In genomic region chr14:40368314-40368713, GRCh38 we compare ENCODE assay signal across 23 cellular contexts.
DNase-seq lines count a peak whose midpoint lies in the region; ATAC-seq and TF ChIP-seq lines count a peak whose summit lies in the region.
"Had no signal": no experiment of that assay in that cellular context is flagged by ENCODE, and none has a peak within 500 bp of the region (broad histone marks: within the 10 kb centered on the region; RNA-seq: fewer than 3 reads in every experiment).

No MANE protein-coding gene starts in this region.

- no peak for TF ChIP-seq CTCF in VCaP (conservative IDR thresholded peaks at IDR 0.05)

- peak; percentile 1 for DNase-seq in A172 (ENCODE audit: low spot score)
- DNase-seq in DMS53 treated with DMSO at 0.1 percent for 48 hours (lab: John Stamatoyannopoulos, UW; ENCODE audit: unreplicated experiment) = peak; percentile 25
- DNase-seq in NCI-H226 = peak; percentile 15
- no peak for DNase-seq in glomerular visceral epithelial cell (ENCODE audit: extremely low spot score)
- no peak for DNase-seq in GOT3 (lab: John Stamatoyannopoulos, UW)
- DNase-seq: activated CD4-positive, alpha-beta T cell treated with anti-CD3 and anti-CD28 coated beads for 36 hours; activated naive CD4-positive, alpha-beta T cell treated with anti-CD3 and anti-CD28 coated beads for 36 hours; activated T-cell treated with anti-CD3 and anti-CD28 coated beads, Interleukin-2, amount 50 U/mL, for 72 hours; anterior cingulate cortex; CD8-positive, alpha-beta memory T cell; dorsolateral prefrontal cortex; HCEC 1CT; mesenchymal stem cell; naive B cell; NCI-H187; NCI-H526 treated with DMSO at 0.1 percent for 48 hours; retina; stimulated activated CD4-positive, alpha-beta T cell treated with anti-CD3 and anti-CD28 coated beads, Interleukin-4, amount 100 ng/mL, for 24 hours; stimulated activated naive CD4-positive, alpha-beta T cell treated with Interleukin-2 at 50 U/mL for 16 hours had no signal

- peak overlapping the region; percentile 63 for H3K27ac ChIP-seq in VCaP
- H3K27ac ChIP-seq: dorsolateral prefrontal cortex had no signal

- ATAC-seq in GM19351 (IDR thresholded peaks at IDR 0.05; ENCODE audit: unreplicated experiment) = no peak
- ATAC-seq in GM21447 (IDR thresholded peaks at IDR 0.05; ENCODE audit: unreplicated experiment) = no peak
- ATAC-seq: activated CD4-positive, alpha-beta T cell treated with anti-CD3 and anti-CD28 coated beads for 36 hours; activated T-cell treated with anti-CD3 and anti-CD28 coated beads, Interleukin-2, amount 50 U/mL, for 72 hours; Right ventricle myocardium inferior had no signal

Comparison
In these comparisons a context has a peak if more than half of its experiments do, and no peak if none do; other contexts are left out.
1. DNase-seq: peak in A172 (single experiment), DMS53 treated with DMSO at 0.1 percent for 48 hours (single experiment) and NCI-H226 (single experiment); none in glomerular visceral epithelial cell (single experiment) and GOT3 (single experiment).